In the genomic region with DNA sequence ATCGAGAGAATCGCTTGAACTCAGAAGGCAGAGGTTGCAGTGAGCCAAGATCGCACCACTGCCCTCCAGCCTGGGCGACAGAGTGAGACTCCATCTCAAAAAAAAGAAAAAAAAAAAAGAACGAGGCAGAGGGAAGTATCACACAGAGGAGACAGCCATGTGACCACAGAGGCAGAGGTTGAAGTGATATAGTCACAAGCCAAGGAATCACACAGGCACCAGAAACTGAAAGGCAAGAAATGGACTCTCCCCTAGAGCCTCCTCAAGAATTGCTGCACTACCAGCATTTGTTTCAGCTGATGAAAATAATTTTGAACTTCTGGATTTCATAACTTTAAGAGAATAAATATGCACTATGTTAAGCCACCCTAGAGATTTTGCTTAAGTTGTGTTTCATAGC, we compare ENCODE assay signal across 18 cellular contexts.
A peak's percentile ranks its signal among the peaks of the same experiment; 100 is the strongest.
DNase-seq lines count a peak whose midpoint lies in the region; ATAC-seq and TF ChIP-seq lines count a peak whose summit lies in the region.
"Had no signal": no experiment of that assay in that cellular context is flagged by ENCODE, and none has a peak within 500 bp of the region (broad histone marks: within the 10 kb centered on the region; RNA-seq: fewer than 3 reads in every experiment).

No MANE protein-coding gene starts in this region.

- no peaks in the 10 kb centered on the region for H3K36me3 ChIP-seq in Peyer's patch

- H3K27me3 Mint-ChIP-seq in natural killer cell (ENCODE audit: low read depth in 2 of 2): peaks cover 0 to 7% of the 10 kb centered on the region in 2 donors
- H3K27me3 Mint-ChIP-seq in stimulated activated naive CD8-positive, alpha-beta T cell treated with anti-CD3 and anti-CD28 coated beads, Interleukin-15, amount 100 ng/mL, for 72 hours: no peaks in the 10 kb centered on the region

- no peak overlapping the region for H3K4me3 Mint-ChIP-seq in natural killer cell
- no peak overlapping the region for H3K4me3 Mint-ChIP-seq in stimulated activated naive CD8-positive, alpha-beta T cell treated with anti-CD3 and anti-CD28 coated beads, Interleukin-15, amount 100 ng/mL, for 72 hours
- H3K4me3 Mint-ChIP-seq: HFFc6 had no signal

- intact Hi-C loops in natural killer cell (cut with micrococcal nuclease): no loop called here

- DNase-seq in OCI-M1 (lab: John Stamatoyannopoulos, UW) (peak; percentile 24), natural killer cell (no peak), Peyer's patch (no peak), GDM1 (lab: John Stamatoyannopoulos, UW) (no peak)
- no peak for DNase-seq in stimulated activated naive CD8-positive, alpha-beta T cell treated with anti-CD3 and anti-CD28 coated beads, Interleukin-15, amount 100 ng/mL, for 72 hours
- DNase-seq: ACHN, AML-193, COR-L47, DMS153, EL, HFFc6, NCI-H1092, NCI-H1694, NCI-H524, SHP77 treated with DMSO at 0.1 percent for 48 hours, T-helper 2 cell had no signal

- H3K27ac Mint-ChIP-seq in natural killer cell: no peak overlapping the region
- H3K27ac Mint-ChIP-seq in stimulated activated naive CD8-positive, alpha-beta T cell treated with anti-CD3 and anti-CD28 coated beads, Interleukin-15, amount 100 ng/mL, for 72 hours: no peak overlapping the region
- H3K27ac Mint-ChIP-seq: HFFc6 had no signal

- no peaks in the 10 kb centered on the region for H3K4me1 ChIP-seq in Peyer's patch

- ATAC-seq in GM18511 (IDR thresholded peaks at IDR 0.05; ENCODE audit: unreplicated experiment): peak; percentile 57
- peak; percentile 57 for ATAC-seq in HG02798 (IDR thresholded peaks at IDR 0.05; ENCODE audit: poor library complexity, unreplicated experiment)
- ATAC-seq in natural killer cell: peak in 2 of 3 donors; percentile 52 to 69
- ATAC-seq in stimulated activated naive CD8-positive, alpha-beta T cell treated with anti-CD3 and anti-CD28 coated beads, Interleukin-15, amount 100 ng/mL, for 72 hours: no peak

- H3K9me3 ChIP-seq in Peyer's patch: no peaks in the 10 kb centered on the region

- TF ChIP-seq CTCF in natural killer cell (IDR thresholded peaks at IDR 0.05): no peak
- no peak for TF ChIP-seq CTCF in Peyer's patch (IDR thresholded peaks at IDR 0.05)

- H3K27me3 ChIP-seq in Peyer's patch: no peaks in the 10 kb centered on the region

- H3K4me1 Mint-ChIP-seq in natural killer cell: peaks cover 18 to 29% of the 10 kb centered on the region in 2 donors
- H3K4me1 Mint-ChIP-seq in stimulated activated naive CD8-positive, alpha-beta T cell treated with anti-CD3 and anti-CD28 coated beads, Interleukin-15, amount 100 ng/mL, for 72 hours: peaks cover 26% of the 10 kb centered on the region

- no peaks in the 10 kb centered on the region for H3K36me3 Mint-ChIP-seq in natural killer cell

- no peak overlapping the region for H3K27ac ChIP-seq in Peyer's patch

- no peak overlapping the region for H3K4me3 ChIP-seq in Peyer's patch

- TF ChIP-seq POLR2A in Peyer's patch (IDR thresholded peaks at IDR 0.05): no peak

- H3K9me3 Mint-ChIP-seq in natural killer cell: no peaks in the 10 kb centered on the region
- H3K9me3 Mint-ChIP-seq in stimulated activated naive CD8-positive, alpha-beta T cell treated with anti-CD3 and anti-CD28 coated beads, Interleukin-15, amount 100 ng/mL, for 72 hours: peaks cover 0 to 14% of the 10 kb centered on the region in 2 donors
- H3K9me3 Mint-ChIP-seq: HFFc6 had no signal
